In the genomic region with DNA sequence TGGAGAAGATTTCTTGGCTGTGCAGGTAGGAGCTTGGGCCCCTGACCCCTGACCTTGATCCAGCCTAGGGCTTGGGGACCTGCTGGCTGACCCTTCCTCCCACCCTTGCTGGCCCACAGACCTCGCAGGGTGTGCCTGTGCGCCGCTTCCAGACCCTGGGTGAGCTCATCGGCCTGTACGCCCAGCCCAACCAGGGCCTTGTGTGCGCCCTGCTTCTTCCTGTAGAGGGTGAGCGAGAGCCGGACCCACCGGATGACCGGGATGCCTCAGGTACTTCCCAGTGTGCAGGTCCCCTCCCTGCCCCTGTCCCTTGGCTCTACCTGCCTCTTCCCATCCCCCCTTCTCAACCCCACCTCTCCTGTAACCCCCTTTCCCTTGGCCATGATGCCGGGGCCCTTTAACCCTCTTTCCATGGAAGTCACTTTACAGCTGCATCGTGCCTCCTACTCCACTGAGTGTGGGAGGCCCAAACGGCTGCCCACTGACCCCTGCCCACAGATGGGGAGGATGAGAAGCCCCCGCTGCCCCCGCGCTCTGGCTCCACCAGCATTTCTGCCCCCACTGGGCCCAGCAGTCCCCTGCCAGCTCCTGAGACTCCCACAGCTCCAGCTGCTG, we compare ENCODE assay signal across 15 cellular contexts. TPM values are rescaled to one million over a fixed set of nuclear protein-coding genes. Genes with fewer than 3 reads are reported as not detected.
A peak's percentile ranks its signal among the peaks of the same experiment; 100 is the strongest.
DNase-seq lines count a peak whose midpoint lies in the region; ATAC-seq, FAIRE-seq and TF ChIP-seq lines count a peak whose summit lies in the region.
"Had no signal": no experiment of that assay in that cellular context is flagged by ENCODE, and none has a peak within 500 bp of the region (broad histone marks: within the 10 kb centered on the region; RNA-seq: fewer than 3 reads in every experiment).

No MANE protein-coding gene starts in this region.

- TF ChIP-seq CTCF in K562 (IDR thresholded peaks at IDR 0.05 in 2 of 3, conservative IDR thresholded peaks at IDR 0.05 in 1 of 3; ENCODE audit: insufficient read depth in 2 of 3, low read depth in 1 of 3, low read length in 3 of 3) = no peak
- TF ChIP-seq CTCF in type B pancreatic cell (conservative IDR thresholded peaks at IDR 0.05) = peak; percentile 22

- H3K4me1 ChIP-seq in K562 (replicated peaks in 1 of 2; ENCODE audit: control insufficient read depth in 2 of 2, insufficient read depth in 2 of 2, low read length in 2 of 2) = peaks cover 9 to 45% of the 10 kb centered on the region in 2 experiments

- POLR2A ChIA-PET in K562 (lab: Yijun Ruan, JAX) = interaction anchor here (0.5 to 2.9 kb wide), 4 partner anchors 8 to 198 kb away, joined by 3 to 13 read pairs (median 4); no protein-coding TSS in a partner anchor

- H3K27me3 ChIP-seq in K562 (ENCODE audit: control insufficient read depth in 2 of 2, insufficient read depth in 2 of 2, low read length in 2 of 2) = no peaks in the 10 kb centered on the region
- H3K27me3 ChIP-seq: heart right ventricle had no signal

- H3K4me3 Mint-ChIP-seq in type B pancreatic cell = no peak overlapping the region
- H3K4me3 Mint-ChIP-seq: activated naive CD8-positive, alpha-beta T cell treated with anti-CD3 and anti-CD28 coated beads for 36 hours had no signal

- H2AFZ ChIP-seq in K562 (ENCODE audit: low read depth, low read length) = no peak overlapping the region

- TF ChIP-seq POLR2A in K562 (conservative IDR thresholded peaks at IDR 0.05) = no peak

- intact Hi-C loops in Right ventricle myocardium inferior (cut with DNase I) = no loop called here
- intact Hi-C loops in left ventricle myocardium superior (cut with micrococcal nuclease) = no loop called here
- intact Hi-C loops in K562 (cut with micrococcal nuclease) = no loop called here

- no peak overlapping the region for H3K4me2 ChIP-seq in K562 (ENCODE audit: insufficient read depth, low read length)

- CTCF ChIA-PET in K562 (lab: Yijun Ruan, JAX; ENCODE audit: low intra/inter-chr PET ratio) = no interaction called here

- peaks cover 16% of the 10 kb centered on the region for H3K36me3 Mint-ChIP-seq in type B pancreatic cell

- H3K27ac Mint-ChIP-seq in type B pancreatic cell = no peak overlapping the region
- H3K27ac Mint-ChIP-seq: activated naive CD8-positive, alpha-beta T cell treated with anti-CD3 and anti-CD28 coated beads for 36 hours had no signal

- peaks cover 8% of the 10 kb centered on the region for H3K9me1 ChIP-seq in K562 (ENCODE audit: control insufficient read depth, insufficient read depth, low read length)

- in situ Hi-C loops in K562 (cut with MboI) = no loop called here

- no peaks in the 10 kb centered on the region for H4K20me1 ChIP-seq in K562 (replicated peaks; ENCODE audit: control insufficient read depth, insufficient read depth, low read length)

- FAIRE-seq in K562 (lab: Jason Lieb, UNC) = no peak

- no TSS peak for BruUV-seq in K562 (replicated peaks; lab: Mats Ljungman, UMichigan)

- H3K79me2 ChIP-seq in K562 (ENCODE audit: control insufficient read depth, insufficient read depth, low read length) = peaks cover 27% of the 10 kb centered on the region

- WGBS in K562 (ENCODE audit: insufficient coverage, low coverage, missing lambda C conversion rate) = 93% methylated on average over 13 of the region's 16 CpGs

- no peak for TF ChIP-seq EP300 in K562 (IDR thresholded peaks at IDR 0.05; ENCODE audit: low read length)

- peaks cover 73% of the 10 kb centered on the region for H3K36me3 ChIP-seq in K562 (ENCODE audit: control insufficient read depth, insufficient read depth, low read length)

- H3K9ac ChIP-seq in K562 (ENCODE audit: insufficient read depth in 1 of 2, low read depth in 2 of 2, low read length in 2 of 2) = peak overlapping the region in 1 of 2 experiments; percentile 40; a peak in 1 of 4 replicates

- H3K9me3 Mint-ChIP-seq in type B pancreatic cell = no peaks in the 10 kb centered on the region
- H3K9me3 Mint-ChIP-seq: activated naive CD8-positive, alpha-beta T cell treated with anti-CD3 and anti-CD28 coated beads for 36 hours had no signal

- no peak overlapping the region for H3K27ac ChIP-seq in K562 (ENCODE audit: extremely low read depth, low read depth, low read length)
- H3K27ac ChIP-seq: heart right ventricle had no signal

- DNase-seq in Right ventricle myocardium inferior (ENCODE audit: missing footprints) (peak; percentile 69), left ventricle myocardium superior (no peak), K562 (ENCODE audit: extremely low read depth in 1 of 4, low spot score in 3 of 4) (no peak), left kidney (ENCODE audit: low read depth, low spot score) (peak; percentile 59), type B pancreatic cell (ENCODE audit: extremely low spot score, unreplicated experiment) (peak; percentile 69), Kasumi-1 (lab: John Stamatoyannopoulos, UW) (no peak)
- DNase-seq: activated naive CD8-positive, alpha-beta T cell treated with anti-CD3 and anti-CD28 coated beads for 36 hours; effector CD8-positive, alpha-beta T cell; PC-3; stimulated activated CD4-positive, alpha-beta T cell treated with anti-CD3 and anti-CD28 coated beads, Interleukin-4, amount 100 ng/mL, for 4 hours; T-helper 2 cell had no signal

- ATAC-seq in Right ventricle myocardium inferior (no peak), left ventricle myocardium superior (no peak), K562 (no peak), GM18511 (IDR thresholded peaks at IDR 0.05; ENCODE audit: unreplicated experiment) (no peak), GM18517 (IDR thresholded peaks at IDR 0.05; ENCODE audit: unreplicated experiment) (no peak)
- ATAC-seq: heart right ventricle, PC-3 had no signal

- no peaks in the 10 kb centered on the region for H3K9me3 ChIP-seq in K562 (replicated peaks; ENCODE audit: control insufficient read depth, insufficient read depth, low read depth, low read length)
- H3K9me3 ChIP-seq: heart right ventricle had no signal

- no peak for TF ChIP-seq RAD21 in K562 (CRISPR knock-in tag; conservative IDR thresholded peaks at IDR 0.05 in 1 of 2, IDR thresholded peaks at IDR 0.05 in 1 of 2)

- H3K27me3 Mint-ChIP-seq in type B pancreatic cell = no peaks in the 10 kb centered on the region
- H3K27me3 Mint-ChIP-seq: activated naive CD8-positive, alpha-beta T cell treated with anti-CD3 and anti-CD28 coated beads for 36 hours had no signal

- no peak overlapping the region for H3K4me3 ChIP-seq in K562
- H3K4me3 ChIP-seq: heart right ventricle had no signal

- H3K4me1 Mint-ChIP-seq in type B pancreatic cell (ENCODE audit: unreplicated experiment) = peaks cover 17% of the 10 kb centered on the region

RNA-seq across cellular contexts. Expression of a gene that starts 3.8 kb away (rescaled TPM):
- total RNA-seq in Right ventricle myocardium inferior (130 TPM), left ventricle myocardium superior (136 TPM), K562 (2014; rRNA removed) (61.6 and 94.9 TPM in 2 replicates), K562 (2014; rRNA removed; fragmentation: Illumina TruSeq; extraction: Trizol) (36.2 and 37.8 TPM in 2 replicates), K562 (2015; rRNA removed; fragmentation: Illumina TruSeq; extraction: Trizol) (51.1 and 52.7 TPM in 2 replicates), K562 (2021) (135 and 137 TPM in 2 replicates), type B pancreatic cell (ENCODE audit: low replicate concordance) (179 and 231 TPM in 2 replicates)
- total RNA-seq in K562 (2011; cell fraction: chromatin; rRNA removed; ENCODE audit: low replicate concordance) = 549 and 1,360 TPM in 2 replicates
- 683 and 737 TPM in 2 replicates for total RNA-seq in K562 (2011; cell fraction: nucleolus; rRNA removed)
- total RNA-seq in K562 (2011; cell fraction: nucleoplasm; rRNA removed) = 497 TPM in 2 replicates
- polyA plus RNA-seq in K562 (2011; rRNA removed) (75.9 and 141 TPM in 2 replicates), K562 (2014; fragmentation: Illumina TruSeq; extraction: Trizol) (83.2 and 84.0 TPM in 2 replicates), K562 (2014; fragmentation: Nextera tagmentation; extraction: Ambion mirVana) (under 1 TPM; 0.55 to 0.81 TPM), K562 (2014; rRNA removed) (94.8 and 118 TPM in 2 replicates)
- 53.0 and 79.7 TPM in 2 replicates for polyA plus RNA-seq in K562 (2011; cell fraction: cytosol; rRNA removed)
- polyA plus RNA-seq in K562 (2011; cell fraction: nucleus; rRNA removed) = 1,064 and 1,073 TPM in 2 replicates
- polyA plus RNA-seq in K562 (2012) = 92.0 and 111 TPM in 2 replicates
- polyA minus RNA-seq in K562 (2011; rRNA and poly(A)+ RNA removed) = 61.2 and 72.8 TPM in 2 replicates
- polyA minus RNA-seq in K562 (2011; cell fraction: cytosol; rRNA and poly(A)+ RNA removed) = 85.6 and 95.4 TPM in 2 replicates
- 195 and 256 TPM in 2 replicates for polyA minus RNA-seq in K562 (2011; cell fraction: nucleus; rRNA and poly(A)+ RNA removed)

RNA-seq across cellular contexts. Expression of a gene that starts 11.7 kb away (rescaled TPM):
- total RNA-seq in Right ventricle myocardium inferior (33.1 TPM), left ventricle myocardium superior (21.9 TPM), K562 (2014; rRNA removed) (not detected in 2 replicates), K562 (2014; rRNA removed; fragmentation: Illumina TruSeq; extraction: Trizol) (not detected in 2 replicates), K562 (2015; rRNA removed; fragmentation: Illumina TruSeq; extraction: Trizol) (not detected in 2 replicates), K562 (2021) (0.20 TPM in 1 of 2 replicates, not detected in the other), type B pancreatic cell (ENCODE audit: low replicate concordance) (not detected in 2 replicates)
- not detected in 2 replicates for total RNA-seq in K562 (2011; cell fraction: chromatin; rRNA removed; ENCODE audit: low replicate concordance)
- total RNA-seq in K562 (2011; cell fraction: nucleolus; rRNA removed) = not detected in 2 replicates
- not detected in 2 replicates for total RNA-seq in K562 (2011; cell fraction: nucleoplasm; rRNA removed)
- polyA plus RNA-seq in K562 (2011; rRNA removed) (not detected in 2 replicates), K562 (2014; fragmentation: Illumina TruSeq; extraction: Trizol) (0.28 TPM in 1 of 2 replicates, not detected in the other), K562 (2014; fragmentation: Nextera tagmentation; extraction: Ambion mirVana) (under 1 TPM in 1 of 2 experiments, not detected in 1; 0.27 TPM), K562 (2014; rRNA removed) (not detected in 2 replicates)
- polyA plus RNA-seq in K562 (2011; cell fraction: cytosol; rRNA removed) = 0.57 TPM in 1 of 2 replicates, not detected in the other
- not detected in 2 replicates for polyA plus RNA-seq in K562 (2011; cell fraction: nucleus; rRNA removed)
- 0.14 TPM in 1 of 2 replicates, not detected in the other for polyA plus RNA-seq in K562 (2012)
- not detected in 2 replicates for polyA minus RNA-seq in K562 (2011; rRNA and poly(A)+ RNA removed)
- not detected in 2 replicates for polyA minus RNA-seq in K562 (2011; cell fraction: cytosol; rRNA and poly(A)+ RNA removed)
- not detected in 2 replicates for polyA minus RNA-seq in K562 (2011; cell fraction: nucleus; rRNA and poly(A)+ RNA removed)
- total RNA-seq: activated naive CD8-positive, alpha-beta T cell treated with anti-CD3 and anti-CD28 coated beads for 36 hours; PC-3; pulmonary artery endothelial cell had no signal

RNA-seq across cellular contexts. Expression of a gene that starts 15.6 kb away (rescaled TPM):
- total RNA-seq in Right ventricle myocardium inferior (not detected), left ventricle myocardium superior (not detected), K562 (2014; rRNA removed) (not detected in 2 replicates), K562 (2014; rRNA removed; fragmentation: Illumina TruSeq; extraction: Trizol) (not detected in 2 replicates), K562 (2015; rRNA removed; fragmentation: Illumina TruSeq; extraction: Trizol) (not detected in 2 replicates), K562 (2021) (not detected in 2 replicates), type B pancreatic cell (ENCODE audit: low replicate concordance) (2.8 and 3.0 TPM in 2 replicates)
- not detected in 2 replicates for total RNA-seq in K562 (2011; cell fraction: chromatin; rRNA removed; ENCODE audit: low replicate concordance)
- not detected in 2 replicates for total RNA-seq in K562 (2011; cell fraction: nucleolus; rRNA removed)
- not detected in 2 replicates for total RNA-seq in K562 (2011; cell fraction: nucleoplasm; rRNA removed)
- polyA plus RNA-seq in K562 (2011; rRNA removed) (not detected in 2 replicates), K562 (2014; fragmentation: Illumina TruSeq; extraction: Trizol) (not detected in 2 replicates), K562 (2014; fragmentation: Nextera tagmentation; extraction: Ambion mirVana) (not detected), K562 (2014; rRNA removed) (not detected in 2 replicates)
- not detected in 2 replicates for polyA plus RNA-seq in K562 (2011; cell fraction: cytosol; rRNA removed)
- polyA plus RNA-seq in K562 (2011; cell fraction: nucleus; rRNA removed) = not detected in 2 replicates
- polyA plus RNA-seq in K562 (2012) = not detected in 2 replicates
- polyA minus RNA-seq in K562 (2011; rRNA and poly(A)+ RNA removed) = not detected in 2 replicates
- not detected in 2 replicates for polyA minus RNA-seq in K562 (2011; cell fraction: cytosol; rRNA and poly(A)+ RNA removed)
- not detected in 2 replicates for polyA minus RNA-seq in K562 (2011; cell fraction: nucleus; rRNA and poly(A)+ RNA removed)
- total RNA-seq: activated naive CD8-positive, alpha-beta T cell treated with anti-CD3 and anti-CD28 coated beads for 36 hours; heart right ventricle; PC-3; pulmonary artery endothelial cell had no signal
- polyA plus RNA-seq: heart right ventricle had no signal

RNA-seq across cellular contexts. Expression of a gene that starts 36.4 kb away (rescaled TPM):
- 1.2 TPM for total RNA-seq in Right ventricle myocardium inferior
- 0.50 TPM for total RNA-seq in left ventricle myocardium superior
- 0.46 and 2.7 TPM in 2 replicates for total RNA-seq in K562 (2011; cell fraction: chromatin; rRNA removed; ENCODE audit: low replicate concordance)
- total RNA-seq in K562 (2011; cell fraction: nucleolus; rRNA removed) = 2.5 and 3.3 TPM in 2 replicates
- total RNA-seq in K562 (2011; cell fraction: nucleoplasm; rRNA removed) = 1.8 and 2.9 TPM in 2 replicates
- 0.68 and 0.90 TPM in 2 replicates for total RNA-seq in K562 (2014; rRNA removed)
- 0.19 and 0.22 TPM in 2 replicates for total RNA-seq in K562 (2014; rRNA removed; fragmentation: Illumina TruSeq; extraction: Trizol)
- 0.58 and 0.75 TPM in 2 replicates for total RNA-seq in K562 (2015; rRNA removed; fragmentation: Illumina TruSeq; extraction: Trizol)
- 0.49 and 0.92 TPM in 2 replicates for total RNA-seq in K562 (2021)
- polyA plus RNA-seq in K562 (2011; rRNA removed) = 1.2 and 2.3 TPM in 2 replicates
- polyA plus RNA-seq in K562 (2011; cell fraction: cytosol; rRNA removed) = 2.0 and 3.9 TPM in 2 replicates
- 0.77 and 1.7 TPM in 2 replicates for polyA plus RNA-seq in K562 (2011; cell fraction: nucleus; rRNA removed)
- polyA plus RNA-seq in K562 (2012) = 1.8 and 7.5 TPM in 2 replicates
- 0.96 and 1.7 TPM in 2 replicates for polyA plus RNA-seq in K562 (2014; fragmentation: Illumina TruSeq; extraction: Trizol)
- polyA plus RNA-seq in K562 (2014; fragmentation: Nextera tagmentation; extraction: Ambion mirVana) = 1 to 10 TPM; 1.0 to 1.7 TPM
- 1.8 TPM in 2 replicates for polyA plus RNA-seq in K562 (2014; rRNA removed)
- 1.5 TPM in 1 of 2 replicates, not detected in the other for polyA minus RNA-seq in K562 (2011; rRNA and poly(A)+ RNA removed)
- polyA minus RNA-seq in K562 (2011; cell fraction: cytosol; rRNA and poly(A)+ RNA removed) = 2.3 and 4.2 TPM in 2 replicates
- 1.2 and 1.4 TPM in 2 replicates for polyA minus RNA-seq in K562 (2011; cell fraction: nucleus; rRNA and poly(A)+ RNA removed)
- total RNA-seq in type B pancreatic cell (ENCODE audit: low replicate concordance) = 2.7 and 6.7 TPM in 2 replicates
- total RNA-seq: activated naive CD8-positive, alpha-beta T cell treated with anti-CD3 and anti-CD28 coated beads for 36 hours; pulmonary artery endothelial cell had no signal

Comparison
In these comparisons a context has a peak if more than half of its experiments do, and no peak if none do; other contexts are left out.
1. DNase-seq: peak in Right ventricle myocardium inferior (single experiment), left kidney (single experiment) and type B pancreatic cell (single experiment); none in left ventricle myocardium superior (single experiment), K562 (0 of 4) and Kasumi-1 (0 of 2).
2. RNA of a gene that starts 11.7 kb away (total RNA-seq): 33.1 TPM in Right ventricle myocardium inferior (single experiment) and 21.9 TPM in left ventricle myocardium superior (single experiment); 0.20 TPM in K562 and not detected in type B pancreatic cell; every median in the first group is over 10 times any median in the second.